In genomic region chr12:53279888-53280498, GRCh38 we compare ENCODE assay signal across 18 cellular contexts. TPM values are rescaled to one million over a fixed set of nuclear protein-coding genes. Genes with fewer than 3 reads are reported as not detected.
"Had no signal": no experiment of that assay in that cellular context is flagged by ENCODE, and none has a peak within 500 bp of the region (broad histone marks: within the 10 kb centered on the region; RNA-seq: fewer than 3 reads in every experiment).

No MANE protein-coding gene starts in this region.

- ATAC-seq: gastrocnemius medialis; left cardiac atrium; left ventricle myocardium superior; naive thymus-derived CD8-positive, alpha-beta T cell; right cardiac atrium; stimulated activated memory B cell treated with anti-CD40 and anti-IgM and Interleukin-4, amounts not matched to agents 10 μg/mL and 1 μg/mL and 100 μg/mL, for 72 hours had no signal

- H3K4me1 ChIP-seq: gastrocnemius medialis, testis, transverse colon had no signal

- H3K36me3 Mint-ChIP-seq: immature natural killer cell; naive thymus-derived CD8-positive, alpha-beta T cell had no signal

- H3K9me3 ChIP-seq: gastrocnemius medialis, testis, transverse colon had no signal

- H3K27ac Mint-ChIP-seq: immature natural killer cell; stimulated activated memory B cell treated with anti-CD40 and anti-IgM and Interleukin-4, amounts not matched to agents 10 μg/mL and 1 μg/mL and 100 μg/mL, for 72 hours; stimulated activated naive CD8-positive, alpha-beta T cell treated with anti-CD3 and anti-CD28 coated beads, Interleukin-15, Interleukin-2, amounts not matched to agents 100 ng/mL and 50 ng/mL, for 24 hours had no signal

- H3K4me1 Mint-ChIP-seq: immature natural killer cell; naive thymus-derived CD8-positive, alpha-beta T cell; stimulated activated memory B cell treated with anti-CD40 and anti-IgM and Interleukin-4, amounts not matched to agents 10 μg/mL and 1 μg/mL and 100 μg/mL, for 72 hours had no signal

- H3K36me3 ChIP-seq: gastrocnemius medialis, transverse colon had no signal

- H3K27me3 ChIP-seq: dorsolateral prefrontal cortex, gastrocnemius medialis, testis, transverse colon had no signal

- H3K4me3 ChIP-seq: dorsolateral prefrontal cortex, gastrocnemius medialis, testis, transverse colon had no signal

- DNase-seq: central memory CD4-positive, alpha-beta T cell; cortex of kidney; dorsolateral prefrontal cortex; effector memory CD4-positive, alpha-beta T cell; erythroblast; gastrocnemius medialis; glutamatergic neuron; immature natural killer cell; left cardiac atrium; left ventricle myocardium superior; mammary epithelial cell; naive thymus-derived CD8-positive, alpha-beta T cell; right cardiac atrium; stimulated activated CD4-positive, alpha-beta T cell treated with anti-CD3 and anti-CD28 coated beads, Interleukin-4, amount 100 ng/mL, for 24 hours; testis had no signal

- H3K27me3 Mint-ChIP-seq: naive thymus-derived CD8-positive, alpha-beta T cell; stimulated activated memory B cell treated with anti-CD40 and anti-IgM and Interleukin-4, amounts not matched to agents 10 μg/mL and 1 μg/mL and 100 μg/mL, for 72 hours; stimulated activated naive CD8-positive, alpha-beta T cell treated with anti-CD3 and anti-CD28 coated beads, Interleukin-15, Interleukin-2, amounts not matched to agents 100 ng/mL and 50 ng/mL, for 24 hours had no signal

- H3K27ac ChIP-seq: dorsolateral prefrontal cortex, gastrocnemius medialis, testis, transverse colon had no signal

- H3K9me3 Mint-ChIP-seq: immature natural killer cell; naive thymus-derived CD8-positive, alpha-beta T cell; stimulated activated memory B cell treated with anti-CD40 and anti-IgM and Interleukin-4, amounts not matched to agents 10 μg/mL and 1 μg/mL and 100 μg/mL, for 72 hours; stimulated activated naive CD8-positive, alpha-beta T cell treated with anti-CD3 and anti-CD28 coated beads, Interleukin-15, Interleukin-2, amounts not matched to agents 100 ng/mL and 50 ng/mL, for 24 hours had no signal

- H3K4me3 Mint-ChIP-seq: immature natural killer cell; naive thymus-derived CD8-positive, alpha-beta T cell; stimulated activated memory B cell treated with anti-CD40 and anti-IgM and Interleukin-4, amounts not matched to agents 10 μg/mL and 1 μg/mL and 100 μg/mL, for 72 hours; stimulated activated naive CD8-positive, alpha-beta T cell treated with anti-CD3 and anti-CD28 coated beads, Interleukin-15, Interleukin-2, amounts not matched to agents 100 ng/mL and 50 ng/mL, for 24 hours had no signal

RNA-seq across cellular contexts. Expression of gene ESPL1, which starts 11.9 kb away (rescaled TPM):
- polyA plus RNA-seq: naive thymus-derived CD8-positive, alpha-beta T cell had no signal
